ENCODE assay signal across 32 cellular contexts in genomic region chr1:204218552-204218951, GRCh38. TPM values are rescaled to one million over a fixed set of nuclear protein-coding genes. Genes with fewer than 3 reads are reported as not detected.
"Had no signal": no experiment of that assay in that cellular context is flagged by ENCODE, and none has a peak within 500 bp of the region (broad histone marks: within the 10 kb centered on the region; RNA-seq: fewer than 3 reads in every experiment).

No MANE protein-coding gene starts in this region.

- H3K27me3 Mint-ChIP-seq: activated naive CD8-positive, alpha-beta T cell had no signal

- H3K27ac Mint-ChIP-seq: activated B cell treated with CpG ODN at 0.5 μM for 24 hours; activated naive CD8-positive, alpha-beta T cell; activated T-helper 17 cell treated with anti-CD3 and anti-CD28 coated beads, Interleukin-2, amount 50 U/mL, for 72 hours; T-cell; T-helper 1 cell treated with Interleukin-12 subunit alpha and Interleukin-12 subunit beta and Interleukin-4 antibody, amounts not matched to agents 30 μg/mL and 1 μg/mL, for 36 hours; T-helper 2 cell treated with Interferon-gamma antibody and Interleukin-4, amounts not matched to agents 5 μg/mL and 100 μg/mL, for 36 hours had no signal

- H3K4me3 Mint-ChIP-seq: activated B cell treated with CpG ODN at 0.5 μM for 24 hours; activated naive CD8-positive, alpha-beta T cell; activated T-cell treated with anti-CD3 and anti-CD28 coated beads, Interleukin-2, amount 50 U/mL, for 4 hours; activated T-helper 17 cell treated with anti-CD3 and anti-CD28 coated beads, Interleukin-2, amount 50 U/mL, for 72 hours; brain; T-cell; T-helper 1 cell treated with Interleukin-12 subunit alpha and Interleukin-12 subunit beta and Interleukin-4 antibody, amounts not matched to agents 30 μg/mL and 1 μg/mL, for 36 hours; T-helper 2 cell treated with Interferon-gamma antibody and Interleukin-4, amounts not matched to agents 5 μg/mL and 100 μg/mL, for 36 hours had no signal

- ATAC-seq: activated CD4-positive, CD25-positive, alpha-beta regulatory T cell treated with anti-CD3 and anti-CD28 coated beads, Interleukin-2, amount 50 U/mL, for 24 hours; activated T-cell treated with anti-CD3 and anti-CD28 coated beads, Interleukin-2, amount 50 U/mL, for 4 hours; activated T-helper 17 cell treated with anti-CD3 and anti-CD28 coated beads, Interleukin-2, amount 50 U/mL, for 72 hours; foreskin keratinocyte; gastrocnemius medialis; heart left ventricle; T-cell had no signal

- H3K27ac ChIP-seq: ascending aorta, breast epithelium, cardiac muscle cell, colonic mucosa, esophagus muscularis mucosa, foreskin keratinocyte, gastrocnemius medialis, heart left ventricle, WERI-Rb-1 had no signal

- H3K36me3 ChIP-seq: ascending aorta, breast epithelium, gastrocnemius medialis, WERI-Rb-1 had no signal

- H3K9me3 ChIP-seq: ascending aorta, breast epithelium, colonic mucosa, esophagus muscularis mucosa, gastrocnemius medialis, heart left ventricle had no signal

- H3K4me3 ChIP-seq: ascending aorta, breast epithelium, cardiac muscle cell, colonic mucosa, esophagus muscularis mucosa, gastrocnemius medialis, heart left ventricle had no signal

- DNase-seq: activated B cell treated with CpG ODN at 0.5 μM for 24 hours; activated CD4-positive, alpha-beta T cell treated with anti-CD3 and anti-CD28 coated beads for 48 hours; activated CD4-positive, alpha-beta T cell treated with anti-CD3 and anti-CD28 coated beads, Interleukin-2, amount 50 U/mL, for 1 hour; activated CD4-positive, alpha-beta T cell treated with anti-CD3 and anti-CD28 coated beads, Interleukin-2, amount 50 U/mL, for 48 hours; activated effector memory CD4-positive, alpha-beta T cell treated with Interleukin-2 at 50 U/mL for 16 hours; activated gamma-delta T cell treated with Interleukin-2 at 50 U/mL for 16 hours; activated naive CD4-positive, alpha-beta T cell treated with anti-CD3 and anti-CD28 coated beads, Interleukin-2, amount 50 U/mL, for 16 hours; activated naive CD4-positive, alpha-beta T cell treated with Interleukin-2 at 50 U/mL for 16 hours; activated T-cell treated with anti-CD3 and anti-CD28 coated beads, Interleukin-2, amount 50 U/mL, for 4 hours; central memory CD4-positive, alpha-beta T cell; cerebellar nuclear complex; colonic mucosa; effector memory CD4-positive, alpha-beta T cell; erythroblast; foreskin keratinocyte; gastrocnemius medialis; glutamatergic neuron; heart left ventricle; T-cell; T1000; WERI-Rb-1 had no signal

- H3K4me1 ChIP-seq: ascending aorta, breast epithelium, colonic mucosa, foreskin keratinocyte had no signal

- H3K36me3 Mint-ChIP-seq: activated naive CD8-positive, alpha-beta T cell; T-cell had no signal

- H3K27me3 ChIP-seq: ascending aorta, breast epithelium, colonic mucosa, foreskin keratinocyte had no signal

- H3K9me3 Mint-ChIP-seq: activated B cell treated with CpG ODN at 0.5 μM for 24 hours; activated T-cell treated with anti-CD3 and anti-CD28 coated beads, Interleukin-2, amount 50 U/mL, for 4 hours; brain; T-helper 1 cell treated with Interleukin-12 subunit alpha and Interleukin-12 subunit beta and Interleukin-4 antibody, amounts not matched to agents 30 μg/mL and 1 μg/mL, for 36 hours; T-helper 2 cell treated with Interferon-gamma antibody and Interleukin-4, amounts not matched to agents 5 μg/mL and 100 μg/mL, for 36 hours had no signal

RNA-seq across cellular contexts. Expression of gene GOLT1A, which starts 4.8 kb away (rescaled TPM):
- total RNA-seq: activated B cell treated with CpG ODN at 0.5 μM for 24 hours; activated T-cell treated with anti-CD3 and anti-CD28 coated beads, Interleukin-2, amount 50 U/mL, for 4 hours; ascending aorta had no signal

RNA-seq across cellular contexts. Expression of gene KISS1, which starts 22.3 kb away (rescaled TPM):
- total RNA-seq: activated B cell treated with CpG ODN at 0.5 μM for 24 hours; activated T-cell treated with anti-CD3 and anti-CD28 coated beads, Interleukin-2, amount 50 U/mL, for 4 hours; activated T-helper 17 cell treated with anti-CD3 and anti-CD28 coated beads, Interleukin-2, amount 50 U/mL, for 72 hours; ascending aorta; breast epithelium; esophagus muscularis mucosa; foreskin keratinocyte; gastrocnemius medialis; heart left ventricle; T-cell had no signal
- polyA plus RNA-seq: foreskin keratinocyte, heart left ventricle had no signal

RNA-seq across cellular contexts. Expression of gene REN, which starts 52.4 kb away (rescaled TPM):
- total RNA-seq: activated B cell treated with CpG ODN at 0.5 μM for 24 hours; activated T-cell treated with anti-CD3 and anti-CD28 coated beads, Interleukin-2, amount 50 U/mL, for 4 hours; activated T-helper 17 cell treated with anti-CD3 and anti-CD28 coated beads, Interleukin-2, amount 50 U/mL, for 72 hours; ascending aorta; breast epithelium; cardiac muscle cell; dermis microvascular lymphatic vessel endothelial cell; esophagus muscularis mucosa; foreskin keratinocyte; heart left ventricle; T-cell had no signal
- polyA plus RNA-seq: heart left ventricle had no signal
